ENCODE assay signal across 1 cellular context in the genomic region with DNA sequence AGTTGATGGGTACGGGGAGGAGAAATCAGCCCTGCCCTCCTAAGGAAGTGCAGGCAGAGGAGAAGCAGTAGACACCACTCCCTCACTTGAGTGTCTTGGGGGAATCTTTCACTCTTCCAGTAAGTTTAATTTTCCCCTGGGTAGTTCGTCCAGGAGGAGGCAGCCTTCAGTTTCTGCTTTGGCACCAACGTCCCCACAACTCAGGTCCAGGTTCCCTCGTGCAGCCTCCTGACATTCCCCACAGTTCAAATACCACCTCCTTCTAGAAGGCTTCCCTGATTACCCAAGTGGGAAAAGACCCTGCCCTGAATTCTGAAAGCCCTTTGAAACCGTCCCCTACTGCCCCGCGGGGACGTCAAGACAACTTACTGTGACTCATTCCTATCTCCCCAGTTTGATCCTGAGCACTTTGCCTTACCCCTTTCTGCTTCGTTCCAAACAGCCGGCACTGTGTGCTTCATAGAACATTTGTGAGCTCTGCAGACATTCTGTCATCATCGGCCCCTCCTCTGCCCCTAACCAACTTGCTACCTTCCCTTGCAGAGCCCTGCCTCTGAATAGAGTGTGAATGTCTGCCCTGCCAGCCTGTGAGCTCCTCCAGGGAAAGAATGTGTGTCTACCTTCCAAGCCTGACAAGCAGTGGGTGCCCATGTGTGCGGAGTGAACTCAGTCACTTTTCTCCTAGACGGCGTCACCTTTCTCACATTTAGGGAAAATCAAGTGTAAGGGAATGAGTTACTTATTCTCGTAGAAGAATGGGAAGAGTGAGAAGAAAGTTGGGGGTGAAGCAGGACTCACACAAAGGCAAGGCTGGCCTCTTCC.
TF ChIP-seq lines count a peak whose summit lies in the region.

No MANE protein-coding gene starts in this region.

TF ChIP-seq in HepG2, 621 proteins besides CTCF, POLR2A, EP300 and RAD21:
- TF ChIP-seq ZNF326 (CRISPR knock-in tag; IDR thresholded peaks at IDR 0.05; ENCODE audit: borderline replicate concordance) = no peak
- TF ChIP-seq, protein P1, sequence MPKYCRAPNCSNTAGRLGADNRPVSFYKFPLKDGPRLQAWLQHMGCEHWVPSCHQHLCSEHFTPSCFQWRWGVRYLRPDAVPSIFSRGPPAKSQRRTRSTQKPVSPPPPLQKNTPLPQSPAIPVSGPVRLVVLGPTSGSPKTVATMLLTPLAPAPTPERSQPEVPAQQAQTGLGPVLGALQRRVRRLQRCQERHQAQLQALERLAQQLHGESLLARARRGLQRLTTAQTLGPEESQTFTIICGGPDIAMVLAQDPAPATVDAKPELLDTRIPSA (CRISPR knock-in tag; IDR thresholded peaks at IDR 0.05; ENCODE audit: borderline replicate concordance) = no peak
- TF ChIP-seq ZNF558 (CRISPR knock-in tag; IDR thresholded peaks at IDR 0.05; ENCODE audit: borderline replicate concordance) = no peak
- TF ChIP-seq GABPA (IDR thresholded peaks at IDR 0.05; ENCODE audit: low read depth, low read length) = no peak
- TF ChIP-seq GABPA (CRISPR knock-in tag; IDR thresholded peaks at IDR 0.05; ENCODE audit: low read depth) = no peak
- TF ChIP-seq ZNF720 (CRISPR knock-in tag; IDR thresholded peaks at IDR 0.05) = no peak
- TF ChIP-seq ZFP36 (IDR thresholded peaks at IDR 0.05; ENCODE audit: borderline replicate concordance, low read depth, low read length, partially characterized antibody) = peak; percentile 31
- TF ChIP-seq ZNF20 (CRISPR knock-in tag; IDR thresholded peaks at IDR 0.05) = no peak
- no peak for TF ChIP-seq SMARCC2 (IDR thresholded peaks at IDR 0.05)
- TF ChIP-seq MIXL1 (CRISPR knock-in tag; IDR thresholded peaks at IDR 0.05) = no peak
- TF ChIP-seq RARG (CRISPR knock-in tag; IDR thresholded peaks at IDR 0.05; ENCODE audit: low read depth) = no peak
- TF ChIP-seq, protein P2, sequence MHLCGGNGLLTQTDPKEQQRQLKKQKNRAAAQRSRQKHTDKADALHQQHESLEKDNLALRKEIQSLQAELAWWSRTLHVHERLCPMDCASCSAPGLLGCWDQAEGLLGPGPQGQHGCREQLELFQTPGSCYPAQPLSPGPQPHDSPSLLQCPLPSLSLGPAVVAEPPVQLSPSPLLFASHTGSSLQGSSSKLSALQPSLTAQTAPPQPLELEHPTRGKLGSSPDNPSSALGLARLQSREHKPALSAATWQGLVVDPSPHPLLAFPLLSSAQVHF (CRISPR knock-in tag; IDR thresholded peaks at IDR 0.05) = no peak
- peak; percentile 58 for TF ChIP-seq STAG1 (CRISPR knock-in tag; IDR thresholded peaks at IDR 0.05)
- no peak for TF ChIP-seq SRF (IDR thresholded peaks at IDR 0.05; ENCODE audit: low read depth, low read length)
- no peak for TF ChIP-seq NKX3-1 (CRISPR knock-in tag; IDR thresholded peaks at IDR 0.05)
- no peak for TF ChIP-seq CCDC6 (CRISPR knock-in tag; IDR thresholded peaks at IDR 0.05)
